ENCODE assay signal across 20 cellular contexts in the genomic region with DNA sequence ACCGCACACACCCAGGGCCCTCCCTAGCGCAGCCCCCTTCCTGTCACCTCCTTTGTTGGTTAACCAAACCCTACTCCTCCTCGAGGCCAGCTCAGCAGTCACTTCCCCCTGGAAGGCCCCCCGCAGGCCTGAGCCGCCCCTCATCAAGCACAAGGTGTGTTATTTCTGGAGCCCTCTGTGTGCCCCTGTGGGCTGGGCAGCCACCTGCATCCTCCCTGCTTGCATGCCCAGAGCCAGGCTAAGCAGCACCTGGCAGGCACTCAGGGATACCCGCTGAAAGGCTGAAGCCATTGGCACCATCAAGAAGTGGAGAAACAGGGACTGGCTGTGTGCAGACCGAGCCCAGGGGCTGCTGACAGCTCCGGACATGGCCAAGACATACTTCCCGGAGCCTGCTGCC.
"Had no signal": no experiment of that assay in that cellular context is flagged by ENCODE, and none has a peak within 500 bp of the region (broad histone marks: within the 10 kb centered on the region; RNA-seq: fewer than 3 reads in every experiment).

No MANE protein-coding gene starts in this region.

- H3K9me3 Mint-ChIP-seq: activated naive CD8-positive, alpha-beta T cell treated with anti-CD3 and anti-CD28 coated beads, Interleukin-2, amount 10 ng/mL, durations not matched to agents 7 days and 5 days; stimulated activated naive CD8-positive, alpha-beta T cell treated with anti-CD3 and anti-CD28 coated beads, Interleukin-15, Interleukin-2, amounts not matched to agents 100 ng/mL and 50 ng/mL, for 24 hours had no signal

- H3K4me1 ChIP-seq: foreskin keratinocyte, tibial artery had no signal

- H3K4me3 ChIP-seq: tibial artery had no signal

- DNase-seq: activated CD8-positive, alpha-beta memory T cell treated with anti-CD3 and anti-CD28 coated beads, Interleukin-2, amount 50 U/mL, for 48 hours; activated naive CD4-positive, alpha-beta T cell treated with anti-CD3 and anti-CD28 coated beads for 36 hours; activated naive CD8-positive, alpha-beta T cell treated with anti-CD3 and anti-CD28 coated beads, Interleukin-2, amount 10 ng/mL, durations not matched to agents 7 days and 5 days; activated T-cell treated with anti-CD3 and anti-CD28 coated beads, Interleukin-2, amount 50 U/mL, for 4 hours; amniotic stem cell; dermis blood vessel endothelial cell; effector CD8-positive, alpha-beta T cell; glutamatergic neuron; hippocampal formation; naive B cell; retina; stimulated activated CD4-positive, alpha-beta T cell treated with anti-CD3 and anti-CD28 coated beads, Interleukin-4, amount 100 ng/mL, for 24 hours; T-helper 1 cell; tibial artery had no signal

- H3K27me3 ChIP-seq: foreskin keratinocyte, tibial artery had no signal

- H3K27ac Mint-ChIP-seq: activated naive CD4-positive, alpha-beta T cell treated with anti-CD3 and anti-CD28 coated beads for 36 hours; activated naive CD8-positive, alpha-beta T cell treated with anti-CD3 and anti-CD28 coated beads, Interleukin-2, amount 10 ng/mL, durations not matched to agents 7 days and 5 days; memory B cell; naive B cell; progenitor cell of endocrine pancreas; stimulated activated naive CD8-positive, alpha-beta T cell treated with anti-CD3 and anti-CD28 coated beads, Interleukin-15, Interleukin-2, amounts not matched to agents 100 ng/mL and 50 ng/mL, for 24 hours had no signal

- ATAC-seq: activated T-cell treated with anti-CD3 and anti-CD28 coated beads, Interleukin-2, amount 50 U/mL, for 4 hours; foreskin keratinocyte had no signal

- H3K36me3 Mint-ChIP-seq: activated naive CD8-positive, alpha-beta T cell treated with anti-CD3 and anti-CD28 coated beads, Interleukin-2, amount 10 ng/mL, durations not matched to agents 7 days and 5 days; memory B cell; naive B cell had no signal

- H3K4me3 Mint-ChIP-seq: activated naive CD4-positive, alpha-beta T cell treated with anti-CD3 and anti-CD28 coated beads for 36 hours; activated naive CD8-positive, alpha-beta T cell treated with anti-CD3 and anti-CD28 coated beads, Interleukin-2, amount 10 ng/mL, durations not matched to agents 7 days and 5 days; activated T-cell treated with anti-CD3 and anti-CD28 coated beads, Interleukin-2, amount 50 U/mL, for 4 hours; memory B cell; neural crest cell; stimulated activated naive CD8-positive, alpha-beta T cell treated with anti-CD3 and anti-CD28 coated beads, Interleukin-15, Interleukin-2, amounts not matched to agents 100 ng/mL and 50 ng/mL, for 24 hours had no signal

- FAIRE-seq: TTC549 had no signal

- H3K4me1 Mint-ChIP-seq: memory B cell had no signal

- H3K27ac ChIP-seq: foreskin keratinocyte, tibial artery had no signal
